In genomic region chr1:183685112-183685713, GRCh38 we compare ENCODE assay signal across 8 cellular contexts. TPM values are rescaled to one million over a fixed set of nuclear protein-coding genes. Genes with fewer than 3 reads are reported as not detected.
DNase-seq lines count a peak whose midpoint lies in the region; ATAC-seq and TF ChIP-seq lines count a peak whose summit lies in the region.

No MANE protein-coding gene starts in this region.

- H3K4me3 ChIP-seq in ascending aorta: no peak overlapping the region

- no CpG with 5 or more reads among the region's 3 CpGs for WGBS in H9 (ENCODE audit: extremely low coverage, insufficient read length, low lambda C conversion rate)

- H2BK15ac ChIP-seq in H9 (ENCODE audit: low read depth, low read length): no peak overlapping the region

- no peak overlapping the region for H3K4me2 ChIP-seq in H9 (ENCODE audit: insufficient read depth, insufficient read length, low read length)

- H2BK5ac ChIP-seq in H9 (ENCODE audit: insufficient read length, low read length): no peak overlapping the region

- no peak overlapping the region for H2BK120ac ChIP-seq in H9 (ENCODE audit: low read depth, low read length, poor library complexity, severe bottlenecking)

- no peaks in the 10 kb centered on the region for H4K20me1 ChIP-seq in H9 (ENCODE audit: control insufficient read depth, insufficient read depth, insufficient read length)

- H3K79me2 ChIP-seq in H9 (ENCODE audit: insufficient read depth, low read length): no peaks in the 10 kb centered on the region

- H3K27ac Mint-ChIP-seq in H9: no peak overlapping the region
- no peak overlapping the region for H3K27ac Mint-ChIP-seq in stimulated activated effector memory CD8-positive, alpha-beta T cell treated with anti-CD3 and anti-CD28 coated beads, Interleukin-12 subunit alpha, Interleukin-12 subunit beta, amount 100 ng/mL, for 72 hours

- no peak overlapping the region for H3K14ac ChIP-seq in H9 (ENCODE audit: insufficient read depth, low read length)

- H3K23ac ChIP-seq in H9 (ENCODE audit: insufficient read length, low read depth, low read length): no peak overlapping the region

- H3K9ac ChIP-seq in H9 (ENCODE audit: extremely low read depth, insufficient read length, low read length): no peak overlapping the region

- H4K8ac ChIP-seq in H9 (replicated peaks; ENCODE audit: insufficient read length, low read depth, low read length): no peak overlapping the region

- H3K27me3 ChIP-seq in H9 (ENCODE audit: insufficient read depth, low read length) (no peaks in the 10 kb centered on the region), ascending aorta (no peaks in the 10 kb centered on the region)

- no peak overlapping the region for H3K4me3 Mint-ChIP-seq in H9
- no peak overlapping the region for H3K4me3 Mint-ChIP-seq in stimulated activated effector memory CD8-positive, alpha-beta T cell treated with anti-CD3 and anti-CD28 coated beads, Interleukin-12 subunit alpha, Interleukin-12 subunit beta, amount 100 ng/mL, for 72 hours

- H4K5ac ChIP-seq in H9 (ENCODE audit: insufficient read length, low read depth, low read length): no peak overlapping the region

- H3K18ac ChIP-seq in H9 (ENCODE audit: insufficient read length, low read depth, low read length): no peak overlapping the region

- H3K9me3 Mint-ChIP-seq in H9: peaks cover 0 to 2% of the 10 kb centered on the region in 2 experiments; a peak in 2 of 5 replicates
- no peaks in the 10 kb centered on the region for H3K9me3 Mint-ChIP-seq in stimulated activated effector memory CD8-positive, alpha-beta T cell treated with anti-CD3 and anti-CD28 coated beads, Interleukin-12 subunit alpha, Interleukin-12 subunit beta, amount 100 ng/mL, for 72 hours

- no peaks in the 10 kb centered on the region for H3K23me2 ChIP-seq in H9 (ENCODE audit: insufficient read length, low read depth, low read length, poor library complexity, severe bottlenecking)

- H2BK12ac ChIP-seq in H9 (ENCODE audit: insufficient read length, low read depth, low read length): no peak overlapping the region

- H3K9me3 ChIP-seq in H9 (ENCODE audit: control insufficient read depth, low read depth, low read length) (no peaks in the 10 kb centered on the region), ascending aorta (no peaks in the 10 kb centered on the region)

- peaks cover 0 to 3% of the 10 kb centered on the region in 2 experiments; a peak in 1 of 4 replicates for H3K4me1 Mint-ChIP-seq in H9
- H3K4me1 Mint-ChIP-seq in stimulated activated effector memory CD8-positive, alpha-beta T cell treated with anti-CD3 and anti-CD28 coated beads, Interleukin-12 subunit alpha, Interleukin-12 subunit beta, amount 100 ng/mL, for 72 hours: no peaks in the 10 kb centered on the region

- no peak overlapping the region for H2BK20ac ChIP-seq in H9 (ENCODE audit: low read depth, low read length, poor library complexity, severe bottlenecking)

- intact Hi-C loops in ascending aorta (cut with DNase I): no loop called here

- no peak overlapping the region for H3K56ac ChIP-seq in H9 (ENCODE audit: insufficient read length, low read depth, low read length)

- no peaks in the 10 kb centered on the region for H3K36me3 Mint-ChIP-seq in H9 (ENCODE audit: insufficient read depth in 1 of 3, low read depth in 3 of 3)
- no peaks in the 10 kb centered on the region for H3K36me3 Mint-ChIP-seq in stimulated activated effector memory CD8-positive, alpha-beta T cell treated with anti-CD3 and anti-CD28 coated beads, Interleukin-12 subunit alpha, Interleukin-12 subunit beta, amount 100 ng/mL, for 72 hours

- no peaks in the 10 kb centered on the region for H3K36me3 ChIP-seq in ascending aorta

- H3K27me3 Mint-ChIP-seq in H9 (ENCODE audit: low read depth): no peaks in the 10 kb centered on the region

- no peak overlapping the region for H3K4ac ChIP-seq in H9 (ENCODE audit: low read depth, low read length)

- no peaks in the 10 kb centered on the region for H3K79me1 ChIP-seq in H9 (ENCODE audit: insufficient read depth, low read depth, low read length, poor library complexity, severe bottlenecking)

- no peak overlapping the region for H3T11ph ChIP-seq in H9 (ENCODE audit: low read length)

- peak; percentile 42 for ATAC-seq in stimulated activated effector memory CD8-positive, alpha-beta T cell treated with anti-CD3 and anti-CD28 coated beads, Interleukin-12 subunit alpha, Interleukin-12 subunit beta, amount 100 ng/mL, for 72 hours
- no peak for ATAC-seq in HG03565 (IDR thresholded peaks at IDR 0.05; ENCODE audit: unreplicated experiment)

- H3K4me1 ChIP-seq in H9 (ENCODE audit: insufficient read depth, low read length) (no peaks in the 10 kb centered on the region), ascending aorta (no peaks in the 10 kb centered on the region)

- DNase-seq in NCI-H446 (lab: John Stamatoyannopoulos, UW): peak; percentile 16 to 65
- DNase-seq in NCI-H446 treated with DMSO at 0.1 percent for 48 hours (lab: John Stamatoyannopoulos, UW): no peak
- DNase-seq in H9: peak; percentile 39
- peak; percentile 74 for DNase-seq in NCI-H69 (lab: John Stamatoyannopoulos, UW)
- DNase-seq in ascending aorta (ENCODE audit: low spot score in 2 of 2): no peak
- DNase-seq in iPS DF 4.7 (ENCODE audit: extremely low read depth, low spot score): peak; percentile 19
- DNase-seq in stimulated activated effector memory CD8-positive, alpha-beta T cell treated with anti-CD3 and anti-CD28 coated beads, Interleukin-12 subunit alpha, Interleukin-12 subunit beta, amount 100 ng/mL, for 72 hours (ENCODE audit: low spot score in 2 of 2): no peak

- peak; percentile 85 for TF ChIP-seq CTCF in H9 (conservative IDR thresholded peaks at IDR 0.05)
- TF ChIP-seq CTCF in ascending aorta (IDR thresholded peaks at IDR 0.05): peak; percentile 47 to 67 (median 64)

- H2AK5ac ChIP-seq in H9 (ENCODE audit: insufficient read length, low read length): no peak overlapping the region

- H3K27ac ChIP-seq in H9 (ENCODE audit: insufficient read length, low read depth, low read length): no peak overlapping the region
- H3K27ac ChIP-seq in ascending aorta: no peak overlapping the region

- no peak overlapping the region for H2AFZ ChIP-seq in H9 (ENCODE audit: low read length)

- no peak overlapping the region for H4K91ac ChIP-seq in H9 (ENCODE audit: insufficient read length, low read depth, low read length)

RNA-seq across cellular contexts. Expression of gene APOBEC4, which starts 32.1 kb away (rescaled TPM):
- total RNA-seq in H9 (2021) (not detected in 2 replicates), ascending aorta (not detected)

RNA-seq across cellular contexts. Expression of gene ARPC5, which starts 49.6 kb away (rescaled TPM):
- total RNA-seq in H9 (2021): 67.7 and 69.7 TPM in 2 replicates
- 48.3 TPM for total RNA-seq in ascending aorta

Comparison
In these comparisons a context has a peak if more than half of its experiments do, and no peak if none do; other contexts are left out.
1. DNase-seq: peak in NCI-H446 (2 of 2), H9 (single experiment), NCI-H69 (single experiment) and iPS DF 4.7 (single experiment); none in NCI-H446 treated with DMSO at 0.1 percent for 48 hours (single experiment), ascending aorta (0 of 2) and stimulated activated effector memory CD8-positive, alpha-beta T cell treated with anti-CD3 and anti-CD28 coated beads, Interleukin-12 subunit alpha, Interleukin-12 subunit beta, amount 100 ng/mL, for 72 hours (0 of 2).